1 cellular context compared by ENCODE assay signal in the genomic region with DNA sequence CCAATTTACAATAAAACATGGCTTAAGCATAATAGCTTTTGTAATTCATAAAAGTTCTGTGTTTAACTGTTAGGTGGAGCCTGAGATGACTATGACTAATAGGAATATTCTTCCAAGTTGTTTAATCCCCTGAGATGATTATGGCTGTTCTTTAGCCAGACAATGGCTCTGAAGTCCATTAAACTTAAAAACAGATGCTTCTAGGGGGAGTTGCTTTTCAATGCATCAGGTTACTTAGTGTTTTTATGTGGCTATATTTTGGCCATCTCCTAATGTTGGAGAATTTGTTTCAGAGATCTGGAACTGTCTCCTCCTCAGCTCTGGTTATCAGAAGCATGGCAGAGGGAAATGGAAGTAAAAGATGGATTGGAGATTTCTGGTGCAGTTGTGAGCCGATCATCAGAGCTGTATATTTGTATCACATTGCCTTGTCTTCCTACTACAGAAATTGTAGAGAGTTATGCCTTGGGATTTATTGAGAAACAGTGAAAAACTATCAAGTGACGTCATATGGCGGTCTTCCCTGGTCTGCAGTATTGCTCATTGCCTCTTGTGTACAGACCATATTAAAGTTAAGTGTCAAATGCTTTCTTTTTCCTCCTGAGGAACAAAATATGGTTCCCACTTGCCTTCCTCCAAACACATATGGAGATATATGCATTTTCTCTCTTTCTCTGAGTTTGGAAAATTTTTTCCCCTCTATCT.
TF ChIP-seq lines count a peak whose summit lies in the region.

No MANE protein-coding gene starts in this region.

TF ChIP-seq in HCT116, 20 proteins besides CTCF, POLR2A, EP300 and RAD21 (continued from another document):
- TF ChIP-seq YY1 (IDR thresholded peaks at IDR 0.05; ENCODE audit: extremely low read depth, insufficient replicate concordance, low read depth, low read length) (no peak), ELF1 (IDR thresholded peaks at IDR 0.05; ENCODE audit: borderline replicate concordance, low read depth) (no peak), SRF (IDR thresholded peaks at IDR 0.05; ENCODE audit: low read depth) (no peak)
- TF ChIP-seq, protein P1, sequence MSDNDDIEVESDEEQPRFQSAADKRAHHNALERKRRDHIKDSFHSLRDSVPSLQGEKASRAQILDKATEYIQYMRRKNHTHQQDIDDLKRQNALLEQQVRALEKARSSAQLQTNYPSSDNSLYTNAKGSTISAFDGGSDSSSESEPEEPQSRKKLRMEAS (IDR thresholded peaks at IDR 0.05): no peak
